Comparison of ENCODE assay signal across 26 cellular contexts in genomic region chr7:18038391-18038790, GRCh38. TPM values are rescaled to one million over a fixed set of nuclear protein-coding genes. Genes with fewer than 3 reads are reported as not detected.
"Had no signal": no experiment of that assay in that cellular context is flagged by ENCODE, and none has a peak within 500 bp of the region (broad histone marks: within the 10 kb centered on the region; RNA-seq: fewer than 3 reads in every experiment).

No MANE protein-coding gene starts in this region.

- ATAC-seq: activated T-helper 17 cell treated with anti-CD3 and anti-CD28 coated beads, Interleukin-2, amount 50 U/mL, for 72 hours; WTC11 had no signal

- H3K9me3 ChIP-seq: Peyer's patch, SJCRH30 had no signal

- H3K4me1 ChIP-seq: Peyer's patch had no signal

- DNase-seq: activated CD4-positive, alpha-beta memory T cell treated with anti-CD3 and anti-CD28 coated beads, Interleukin-2, amount 10 ng/mL, durations not matched to agents 7 days and 5 days; activated CD4-positive, alpha-beta T cell treated with anti-CD3 and anti-CD28 coated beads for 1 hour; activated CD4-positive, alpha-beta T cell treated with anti-CD3 and anti-CD28 coated beads, Interleukin-2, amount 50 U/mL, for 1 hour; activated gamma-delta T cell treated with Interleukin-2 at 50 U/mL for 16 hours; activated naive CD4-positive, alpha-beta T cell treated with anti-CD3 and anti-CD28 coated beads, Interleukin-2, amount 10 ng/mL, durations not matched to agents 7 days and 5 days; activated naive CD8-positive, alpha-beta T cell treated with anti-CD3 and anti-CD28 coated beads for 36 hours; activated T-cell treated with anti-CD3 and anti-CD28 coated beads for 4 hours; activated T-cell treated with anti-CD3 and anti-CD28 coated beads, Interleukin-2, amount 50 U/mL, for 48 hours; cerebellar nuclear complex; Kasumi-1; KBM-7; NCI-H1048; NCI-H146; NCI-H187 treated with DMSO at 0.1 percent for 48 hours; NCI-H2107; NCI-H2171 treated with DMSO at 0.1 percent for 48 hours; NCI-H226; NCI-H526 treated with DMSO at 0.1 percent for 48 hours; NK-92 treated with Interleukin-12 subunit alpha and Interleukin-12 subunit beta, amount 100 ng/mL, for 24 hours; Peyer's patch; Right ventricle myocardium superior; SJCRH30 had no signal

- H3K27me3 ChIP-seq: Peyer's patch, SJCRH30 had no signal

- H3K27ac ChIP-seq: Peyer's patch, RWPE1, SJCRH30 had no signal

- H3K4me3 ChIP-seq: Peyer's patch, SJCRH30 had no signal

- H3K36me3 ChIP-seq: Peyer's patch, SJCRH30 had no signal

RNA-seq across cellular contexts. Expression of gene PRPS1L1, which starts 10.7 kb away (rescaled TPM):
- polyA plus RNA-seq: adipose tissue had no signal
